Comparison of ENCODE assay signal across 18 cellular contexts in the genomic region with DNA sequence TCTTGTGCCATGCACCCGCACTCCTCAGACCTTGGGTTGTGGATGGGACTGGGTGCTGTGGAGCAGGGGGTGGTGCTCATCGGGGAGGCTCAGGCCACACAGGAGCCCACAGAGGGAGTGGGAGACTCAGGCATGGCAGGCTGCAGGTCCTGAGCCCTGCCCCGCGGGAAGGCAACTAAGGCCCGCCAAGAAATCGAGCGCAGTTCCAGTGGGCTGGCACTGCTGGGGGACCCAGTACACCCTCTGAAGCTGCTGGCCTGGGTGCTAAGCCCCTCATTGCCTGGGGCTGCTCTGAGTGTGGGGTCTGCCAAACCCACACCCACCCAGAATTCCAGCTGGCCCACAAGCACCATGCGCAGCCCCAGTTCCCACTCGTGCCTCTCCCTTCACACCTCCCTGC.
"Had no signal": no experiment of that assay in that cellular context is flagged by ENCODE, and none has a peak within 500 bp of the region (broad histone marks: within the 10 kb centered on the region; RNA-seq: fewer than 3 reads in every experiment).

No MANE protein-coding gene starts in this region.

- DNase-seq: hippocampal formation, hypothalamus, immature natural killer cell, islet precursor cell, kidney, kidney glomerular epithelial cell, left cardiac atrium, left colon, left lung, left ventricle myocardium inferior, left ventricle myocardium superior, lower lobe of right lung, mammary epithelial cell, mesenchymal stem cell, mesendoderm, midbrain, mucosa of descending colon, naive B cell had no signal
